In genomic region chr3:41002104-41002503, GRCh38 we compare ENCODE assay signal across 29 cellular contexts.
A peak's percentile ranks its signal among the peaks of the same experiment; 100 is the strongest.
DNase-seq lines count a peak whose midpoint lies in the region; ATAC-seq and TF ChIP-seq lines count a peak whose summit lies in the region.
"Had no signal": no experiment of that assay in that cellular context is flagged by ENCODE, and none has a peak within 500 bp of the region (broad histone marks: within the 10 kb centered on the region; RNA-seq: fewer than 3 reads in every experiment).

No MANE protein-coding gene starts in this region.

- peaks cover 6% of the 10 kb centered on the region for H3K4me1 Mint-ChIP-seq in CD8-positive, alpha-beta T cell (ENCODE audit: low read depth)
- peaks cover 5% of the 10 kb centered on the region for H3K4me1 Mint-ChIP-seq in T-helper 17 cell
- H3K4me1 Mint-ChIP-seq: immature natural killer cell had no signal

- H3K9me3 ChIP-seq in CD8-positive, alpha-beta T cell (ENCODE audit: low read length), result no peaks in the 10 kb centered on the region
- no peaks in the 10 kb centered on the region for H3K9me3 ChIP-seq in T-helper 17 cell (ENCODE audit: control insufficient read depth, low read length, poor library complexity, severe bottlenecking)
- H3K9me3 ChIP-seq: SK-N-SH, upper lobe of left lung had no signal

- POLR2A ChIA-PET in CD8-positive, alpha-beta T cell (lab: Charles Lee), result no interaction called here

- no peaks in the 10 kb centered on the region for H3K9me3 Mint-ChIP-seq in CD8-positive, alpha-beta T cell

- no peak for TF ChIP-seq CTCF in CD8-positive, alpha-beta T cell (IDR thresholded peaks at IDR 0.05)

- peaks cover 4% of the 10 kb centered on the region for H3K27me3 Mint-ChIP-seq in CD8-positive, alpha-beta T cell (ENCODE audit: low read depth)
- H3K27me3 Mint-ChIP-seq in T-helper 17 cell, result peaks cover 24% of the 10 kb centered on the region

- no peaks in the 10 kb centered on the region for H3K36me3 Mint-ChIP-seq in CD8-positive, alpha-beta T cell
- no peaks in the 10 kb centered on the region for H3K36me3 Mint-ChIP-seq in T-helper 17 cell (ENCODE audit: low read depth)

- H3K4me3 ChIP-seq in CD8-positive, alpha-beta T cell (ENCODE audit: low read depth, low read length), result no peak overlapping the region
- H3K4me3 ChIP-seq: dorsolateral prefrontal cortex, right atrium auricular region, smooth muscle cell, upper lobe of left lung had no signal

- H3K27ac ChIP-seq in CD8-positive, alpha-beta T cell (ENCODE audit: low read depth, low read length), result no peak overlapping the region
- H3K27ac ChIP-seq: dorsolateral prefrontal cortex, parathyroid adenoma, right atrium auricular region, upper lobe of left lung, VCaP had no signal

- H3K4me1 ChIP-seq in CD8-positive, alpha-beta T cell (ENCODE audit: insufficient read depth, low read length), result peaks cover 8% of the 10 kb centered on the region
- H3K4me1 ChIP-seq: parathyroid adenoma had no signal

- no peak overlapping the region for H3K4me3 Mint-ChIP-seq in CD8-positive, alpha-beta T cell
- no peak overlapping the region for H3K4me3 Mint-ChIP-seq in T-helper 17 cell
- H3K4me3 Mint-ChIP-seq: activated T-cell treated with anti-CD3 and anti-CD28 coated beads, Interleukin-2, amount 50 U/mL, for 24 hours; immature natural killer cell; T-helper 2 cell treated with Interferon-gamma antibody and Interleukin-4, amounts not matched to agents 5 μg/mL and 100 μg/mL, for 36 hours had no signal

- ATAC-seq in CD8-positive, alpha-beta T cell, result no peak
- no peak for ATAC-seq in T-helper 17 cell
- no peak for ATAC-seq in GM18861 (IDR thresholded peaks at IDR 0.05; ENCODE audit: unreplicated experiment)
- no peak for ATAC-seq in GM21737 (IDR thresholded peaks at IDR 0.05; ENCODE audit: unreplicated experiment)
- ATAC-seq: left colon had no signal

- intact Hi-C loops in CD8-positive, alpha-beta T cell (cut with DNase I, micrococcal nuclease), result no loop called here

- no peak for DNase-seq in CD8-positive, alpha-beta T cell
- DNase-seq in DMS53 (lab: John Stamatoyannopoulos, UW) (peak; percentile 78), NCI-H345 (lab: John Stamatoyannopoulos, UW) (peak; percentile 48), T-helper 17 cell (no peak), SKM-1 (lab: John Stamatoyannopoulos, UW; ENCODE audit: unreplicated experiment) (no peak)
- DNase-seq: activated CD4-positive, alpha-beta T cell treated with anti-CD3 and anti-CD28 coated beads for 48 hours; activated gamma-delta T cell treated with Interleukin-2 at 50 U/mL for 16 hours; activated T-cell treated with anti-CD3 and anti-CD28 coated beads, Interleukin-2, amount 50 U/mL, for 24 hours; C1 segment of cervical spinal cord; cerebellar nuclear complex; dorsolateral prefrontal cortex; hippocampal formation; immature natural killer cell; left colon; mammary epithelial cell; NCI-H1048; NCI-H1930; NCI-H82; SK-N-SH; stimulated activated CD4-positive, alpha-beta T cell treated with anti-CD3 and anti-CD28 coated beads, Interleukin-1b, Interleukin-23, amount 100 ng/mL, for 48 hours; stimulated activated CD8-positive, alpha-beta memory T cell treated with anti-CD3 and anti-CD28 coated beads, Interleukin-4, amount 100 ng/mL, for 48 hours; upper lobe of left lung had no signal

- H3K36me3 ChIP-seq in CD8-positive, alpha-beta T cell (ENCODE audit: insufficient read depth, low read length), result no peaks in the 10 kb centered on the region
- H3K36me3 ChIP-seq: right atrium auricular region, upper lobe of left lung had no signal

- H3K27me3 ChIP-seq in CD8-positive, alpha-beta T cell (ENCODE audit: insufficient read depth, low read length), result no peaks in the 10 kb centered on the region
- H3K27me3 ChIP-seq: right atrium auricular region, upper lobe of left lung had no signal

- H3K27ac Mint-ChIP-seq in CD8-positive, alpha-beta T cell, result peak overlapping the region; percentile 14
- H3K27ac Mint-ChIP-seq in T-helper 17 cell, result peak overlapping the region; percentile 11
- H3K27ac Mint-ChIP-seq: activated T-cell treated with anti-CD3 and anti-CD28 coated beads, Interleukin-2, amount 50 U/mL, for 24 hours; immature natural killer cell; T-helper 2 cell treated with Interferon-gamma antibody and Interleukin-4, amounts not matched to agents 5 μg/mL and 100 μg/mL, for 36 hours had no signal

- CTCF ChIA-PET in CD8-positive, alpha-beta T cell (lab: Charles Lee), result no interaction called here

Comparison
In these comparisons a context has a peak if more than half of its experiments do, and no peak if none do; other contexts are left out.
1. DNase-seq: peak in DMS53 (single experiment) and NCI-H345 (single experiment); none in CD8-positive, alpha-beta T cell (0 of 7), T-helper 17 cell (0 of 3) and SKM-1 (single experiment).